In genomic region chr6:42954405-42954804, GRCh38 we compare ENCODE assay signal across 10 cellular contexts. TPM values are rescaled to one million over a fixed set of nuclear protein-coding genes. Genes with fewer than 3 reads are reported as not detected.
DNase-seq lines count a peak whose midpoint lies in the region; TF ChIP-seq lines count a peak whose summit lies in the region.
"Not testable (repeated sequence)": the region's sequence is repeated elsewhere in the genome, so short reads cannot be mapped to it uniquely, and the experiment has no call there.
"Had no signal": no experiment of that assay in that cellular context is flagged by ENCODE, and none has a peak within 500 bp of the region (broad histone marks: within the 10 kb centered on the region; RNA-seq: fewer than 3 reads in every experiment).

No MANE protein-coding gene starts in this region.

- TF ChIP-seq POLR2A in prostate gland (IDR thresholded peaks at IDR 0.05), result not testable (repeated sequence)

- not testable (repeated sequence) for H3K36me3 ChIP-seq in prostate gland

- H3K4me1 ChIP-seq in prostate gland (replicated peaks), result not testable (repeated sequence)

- TF ChIP-seq CTCF in 22Rv1 (IDR thresholded peaks at IDR 0.05); LNCaP clone FGC (IDR thresholded peaks at IDR 0.05; ENCODE audit: control insufficient read depth, extremely low read depth, insufficient read depth); VCaP (conservative IDR thresholded peaks at IDR 0.05); epithelial cell of esophagus (IDR thresholded peaks at IDR 0.05; ENCODE audit: insufficient read depth, low read depth, low read length, missing control alignments); prostate gland (IDR thresholded peaks at IDR 0.05): not testable (repeated sequence)

- intact Hi-C loops in prostate gland (cut with DNase I), result not testable (repeated sequence)

- peak; percentile 76 for DNase-seq in LNCaP clone FGC (ENCODE audit: low read depth)
- DNase-seq in epithelial cell of esophagus (ENCODE audit: low read depth), result peak; percentile 40
- not testable (repeated sequence) for DNase-seq in prostate gland (ENCODE audit: low spot score)

- H3K27me3 ChIP-seq in prostate gland (replicated peaks; ENCODE audit: insufficient read depth), result not testable (repeated sequence)

- H3K27ac ChIP-seq in 22Rv1, result peak overlapping the region; percentile 71
- peak overlapping the region; percentile 44 for H3K27ac ChIP-seq in VCaP
- H3K27ac ChIP-seq in prostate gland, result peak overlapping the region; percentile 64 to 67

- 65% methylated on average over 4 of the region's 4 CpGs for WGBS in prostate gland

- not testable (repeated sequence) for H3K9me3 ChIP-seq in prostate gland

- not testable (repeated sequence) for H3K4me3 ChIP-seq in LNCaP clone FGC (ENCODE audit: low read depth, low read length); epithelial cell of esophagus (ENCODE audit: low read length); prostate gland

RNA-seq across cellular contexts. Expression of gene GNMT, which starts 6.1 kb away (rescaled TPM):
- 10 to 100 TPM; 14.7 to 85.9 TPM for total RNA-seq in prostate gland
- total RNA-seq: Caco-2 had no signal

RNA-seq across cellular contexts. Expression of gene PEX6, which starts 24.6 kb away (rescaled TPM):
- total RNA-seq in prostate gland, result 10 to 100 TPM; 23.9 to 57.9 TPM

RNA-seq across cellular contexts. Expression of gene CNPY3, which starts 25.1 kb away (rescaled TPM):
- 10 to 100 TPM; 52.3 to 68.5 TPM for total RNA-seq in prostate gland

RNA-seq across cellular contexts. Expression of gene PPP2R5D, which starts 30.0 kb away (rescaled TPM):
- total RNA-seq in prostate gland, result 10 to 100 TPM; 55.1 to 95.9 TPM

RNA-seq across cellular contexts. Expression of gene PTCRA, which starts 38.6 kb away (rescaled TPM):
- not detected for total RNA-seq in prostate gland
- total RNA-seq: A673; Caco-2; Calu3; CD4-positive, alpha-beta T cell; CD8-positive, alpha-beta T cell had no signal
